37 cellular contexts compared by ENCODE assay signal in the genomic region with DNA sequence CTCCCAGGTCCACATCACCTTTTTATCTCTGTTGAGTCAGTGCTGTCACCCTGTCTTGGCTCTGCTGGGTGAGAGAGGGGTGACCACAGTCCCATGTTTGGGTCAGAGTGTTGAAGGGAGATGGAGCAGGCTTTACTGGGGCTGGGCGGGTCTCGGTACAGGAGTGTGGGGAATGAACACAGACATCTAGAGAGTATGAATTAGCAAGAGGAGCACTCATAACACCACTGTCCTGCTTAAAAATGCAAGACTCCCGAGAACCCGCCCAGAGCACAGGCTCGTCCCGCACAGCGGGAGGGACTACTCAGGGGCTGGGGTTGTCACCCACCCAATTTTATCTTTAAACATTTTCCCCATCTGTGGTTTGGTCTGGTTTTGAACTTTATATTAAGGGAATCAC. TPM values are rescaled to one million over a fixed set of nuclear protein-coding genes. Genes with fewer than 3 reads are reported as not detected.
"Had no signal": no experiment of that assay in that cellular context is flagged by ENCODE, and none has a peak within 500 bp of the region (broad histone marks: within the 10 kb centered on the region; RNA-seq: fewer than 3 reads in every experiment).

No MANE protein-coding gene starts in this region.

- H3K27me3 ChIP-seq: MG63 had no signal

- DNase-seq: Karpas-422, Kasumi-1, MG63, MM.1S, MV-4-11, NCI-H1048, NCI-H1092, NCI-H1092 treated with DMSO at 0.1 percent for 48 hours, NCI-H1105, NCI-H1105 treated with DMSO at 0.1 percent for 48 hours, NCI-H1417, NCI-H1417 treated with DMSO at 0.1 percent for 48 hours, NCI-H1436, NCI-H1436 treated with DMSO at 0.1 percent for 48 hours, NCI-H146, NCI-H1694, NCI-H1694 treated with DMSO at 0.1 percent for 48 hours, NCI-H187, NCI-H187 treated with DMSO at 0.1 percent for 48 hours, NCI-H1930, NCI-H2029 treated with DMSO at 0.1 percent for 48 hours, NCI-H2081, NCI-H2081 treated with DMSO at 0.1 percent for 48 hours, NCI-H2107, NCI-H2171, NCI-H2171 treated with DMSO at 0.1 percent for 48 hours, NCI-H2227 treated with DMSO at 0.1 percent for 48 hours, NCI-H226, NCI-H345, NCI-H446, NCI-H446 treated with DMSO at 0.1 percent for 48 hours, NCI-H510A, NCI-H524 had no signal

- H3K36me3 ChIP-seq: MG63 had no signal

- H3K4me3 ChIP-seq: MG63 had no signal

RNA-seq across cellular contexts. Expression of a gene that starts 27.5 kb away (rescaled TPM):
- total RNA-seq: LHCN-M2, M059J, MCF 10A, NCI-H460 had no signal
